In the genomic region with DNA sequence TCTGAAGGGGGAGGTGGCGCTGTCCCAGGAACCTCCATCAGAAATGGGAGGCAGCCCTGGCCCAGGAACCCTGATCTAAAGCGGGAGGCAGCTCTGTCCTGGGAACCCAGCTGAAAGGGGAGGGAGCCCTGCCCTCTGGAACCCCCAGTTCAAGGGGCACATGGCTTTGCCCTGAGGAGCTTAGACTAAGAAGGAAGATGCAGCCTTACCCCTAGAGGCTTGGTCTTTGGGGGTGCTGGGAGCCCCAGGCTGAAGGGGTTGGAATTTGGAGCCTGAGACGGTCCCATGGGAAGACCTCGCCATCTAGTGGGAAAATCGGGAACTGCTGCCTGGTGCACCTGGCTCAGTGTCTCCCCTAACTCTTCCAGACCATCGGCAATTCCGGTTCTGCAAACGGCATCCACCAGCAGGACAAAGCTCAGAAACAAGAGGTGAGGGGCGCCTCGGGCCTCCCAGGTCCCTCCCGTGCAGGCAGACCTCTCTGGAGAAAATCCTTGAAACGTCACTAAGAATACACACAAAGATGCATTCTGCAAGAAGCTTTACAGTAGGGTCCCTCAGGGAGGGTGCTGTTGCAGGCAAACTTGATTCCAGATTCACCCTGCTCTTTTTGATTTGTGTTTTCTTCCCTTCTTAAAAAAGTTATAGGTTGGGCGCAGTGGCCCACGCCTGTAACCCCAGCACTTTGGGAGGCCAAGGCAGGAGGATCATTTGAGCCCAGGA, we compare ENCODE assay signal across 9 cellular contexts. TPM values are rescaled to one million over a fixed set of nuclear protein-coding genes. Genes with fewer than 3 reads are reported as not detected.
DNase-seq lines count a peak whose midpoint lies in the region; ATAC-seq and TF ChIP-seq lines count a peak whose summit lies in the region.
"Had no signal": no experiment of that assay in that cellular context is flagged by ENCODE, and none has a peak within 500 bp of the region (broad histone marks: within the 10 kb centered on the region; RNA-seq: fewer than 3 reads in every experiment).

No MANE protein-coding gene starts in this region.

- peak; percentile 92 for TF ChIP-seq CTCF in CD4-positive, alpha-beta T cell (IDR thresholded peaks at IDR 0.05)
- TF ChIP-seq CTCF in HEK293 (tag by site-specific recombination; IDR thresholded peaks at IDR 0.05) (peak; percentile 72), OCI-LY7 (conservative IDR thresholded peaks at IDR 0.05; ENCODE audit: low read length) (peak; percentile 98), fibroblast of mammary gland (conservative IDR thresholded peaks at IDR 0.05; ENCODE audit: control insufficient read depth, insufficient read depth, low read depth, low read length) (peak; percentile 97), neutrophil (IDR thresholded peaks at IDR 0.05) (peak; percentile 89)

- H3K4me2 ChIP-seq in OCI-LY7 (ENCODE audit: low read length), result no peak overlapping the region

- no peaks in the 10 kb centered on the region for H3K9me2 ChIP-seq in OCI-LY7 (ENCODE audit: insufficient read depth, low read length)

- H4K20me1 ChIP-seq in OCI-LY7 (ENCODE audit: insufficient read depth, low read length), result no peaks in the 10 kb centered on the region

- no peaks in the 10 kb centered on the region for H3K79me2 ChIP-seq in OCI-LY7 (ENCODE audit: insufficient read depth, low read depth, low read length)

- H3K27me3 ChIP-seq in CD4-positive, alpha-beta T cell (ENCODE audit: control insufficient read depth, insufficient read depth, low read length), result no peaks in the 10 kb centered on the region
- no peaks in the 10 kb centered on the region for H3K27me3 ChIP-seq in neutrophil

- POLR2A ChIA-PET in CD4-positive, alpha-beta T cell (lab: Charles Lee), result no interaction called here
- POLR2A ChIA-PET in HEK293 (lab: Yijun Ruan, JAX) (interaction anchor here (0.6 kb wide), 1 partner anchor 334 kb away, joined by 3 read pairs; no protein-coding TSS in a partner anchor), OCI-LY7 (lab: Charles Lee) (interaction anchor here (0.6 to 1.6 kb wide), 7 partner anchors 12 to 195 kb away, joined by 3 to 8 read pairs (median 3); no protein-coding TSS in a partner anchor)

- H3K9me3 Mint-ChIP-seq in CD4-positive, alpha-beta T cell, result no peaks in the 10 kb centered on the region
- no peaks in the 10 kb centered on the region for H3K9me3 Mint-ChIP-seq in activated T-cell treated with anti-CD3 and anti-CD28 coated beads, Interleukin-2, amount 50 U/mL, for 24 hours

- no peaks in the 10 kb centered on the region for H3K4me1 ChIP-seq in HEK293 (ENCODE audit: control insufficient read depth, insufficient read depth, low read length)
- H3K4me1 ChIP-seq in OCI-LY7 (ENCODE audit: insufficient read depth, low read length, poor library complexity, severe bottlenecking), result no peaks in the 10 kb centered on the region
- H3K4me1 ChIP-seq in neutrophil (ENCODE audit: control insufficient read depth in 1 of 2, insufficient read depth in 1 of 2, low read depth in 1 of 2, low read length in 1 of 2), result no peaks in the 10 kb centered on the region

- peak; percentile 56 for ATAC-seq in CD4-positive, alpha-beta T cell (ENCODE audit: poor library complexity)
- ATAC-seq in HG03565 (IDR thresholded peaks at IDR 0.05; ENCODE audit: unreplicated experiment), result no peak

- peaks cover 0 to 4% of the 10 kb centered on the region in 2 experiments; a peak in 1 of 3 replicates for H3K36me3 ChIP-seq in HEK293 (ENCODE audit: control insufficient read depth in 2 of 2, insufficient read depth in 1 of 2, low read length in 2 of 2)
- H3K36me3 ChIP-seq in OCI-LY7 (ENCODE audit: insufficient read depth, low read length), result no peaks in the 10 kb centered on the region
- H3K36me3 ChIP-seq in neutrophil, result no peaks in the 10 kb centered on the region

- DNase-seq in CD4-positive, alpha-beta T cell, result peak; percentile 56 to 78 (median 63)
- DNase-seq in OCI-LY7 (ENCODE audit: low spot score) (peak; percentile 77), fibroblast of mammary gland (ENCODE audit: low read depth) (peak; percentile 56), superior temporal gyrus (ENCODE audit: extremely low spot score) (peak; percentile 86)
- peak; percentile 84 for DNase-seq in activated T-cell treated with anti-CD3 and anti-CD28 coated beads, Interleukin-2, amount 50 U/mL, for 24 hours

- no peak overlapping the region for H3K27ac Mint-ChIP-seq in CD4-positive, alpha-beta T cell
- no peak overlapping the region for H3K27ac Mint-ChIP-seq in activated T-cell treated with anti-CD3 and anti-CD28 coated beads, Interleukin-2, amount 50 U/mL, for 24 hours

- H3K36me3 Mint-ChIP-seq in CD4-positive, alpha-beta T cell (ENCODE audit: low read depth), result no peaks in the 10 kb centered on the region
- no peaks in the 10 kb centered on the region for H3K36me3 Mint-ChIP-seq in activated T-cell treated with anti-CD3 and anti-CD28 coated beads, Interleukin-2, amount 50 U/mL, for 24 hours (ENCODE audit: low read depth)

- H3K4me3 ChIP-seq in HEK293 (ENCODE audit: low read depth, low read length), result no peak overlapping the region
- H3K4me3 ChIP-seq in OCI-LY7 (ENCODE audit: low read depth, low read length, poor library complexity, severe bottlenecking), result no peak overlapping the region
- H3K4me3 ChIP-seq in fibroblast of mammary gland (ENCODE audit: control insufficient read depth, low read depth, low read length), result no peak overlapping the region
- no peak overlapping the region for H3K4me3 ChIP-seq in neutrophil (ENCODE audit: low read depth in 1 of 2, low read length in 1 of 2)
- H3K4me3 ChIP-seq: SK-N-MC had no signal

- H3K27me3 Mint-ChIP-seq in CD4-positive, alpha-beta T cell, result no peaks in the 10 kb centered on the region
- H3K27me3 Mint-ChIP-seq in activated T-cell treated with anti-CD3 and anti-CD28 coated beads, Interleukin-2, amount 50 U/mL, for 24 hours, result no peaks in the 10 kb centered on the region

- CTCF ChIA-PET in CD4-positive, alpha-beta T cell (lab: Charles Lee), result interaction anchor here (0.8 to 3.1 kb wide), 6 partner anchors 10 to 333 kb away, joined by 3 to 38 read pairs (median 3); no protein-coding TSS in a partner anchor
- CTCF ChIA-PET in HEK293 (lab: Yijun Ruan, JAX), result interaction anchor here (0.5 to 8.2 kb wide), 77 partner anchors 10 to 1294 kb away, joined by 3 to 126 read pairs (median 4); a partner anchor contains a TSS
- CTCF ChIA-PET in OCI-LY7 (lab: Charles Lee; ENCODE audit: unreplicated experiment), result interaction anchor here (0.5 to 2.8 kb wide), 10 partner anchors 9 to 647 kb away, joined by 3 to 27 read pairs (median 4); no protein-coding TSS in a partner anchor

- no peak overlapping the region for H3K4me3 Mint-ChIP-seq in CD4-positive, alpha-beta T cell
- no peak overlapping the region for H3K4me3 Mint-ChIP-seq in activated T-cell treated with anti-CD3 and anti-CD28 coated beads, Interleukin-2, amount 50 U/mL, for 24 hours

- no peak overlapping the region for H3K27ac ChIP-seq in CD4-positive, alpha-beta T cell (ENCODE audit: low read depth, low read length)
- no peak overlapping the region for H3K27ac ChIP-seq in HEK293 (ENCODE audit: extremely low read depth, low read depth, low read length)
- H3K27ac ChIP-seq in OCI-LY7 (ENCODE audit: low read depth, low read length, poor library complexity, severe bottlenecking), result no peak overlapping the region
- no peak overlapping the region for H3K27ac ChIP-seq in neutrophil
- H3K27ac ChIP-seq: SK-N-MC had no signal

- H3K4me1 Mint-ChIP-seq in CD4-positive, alpha-beta T cell (ENCODE audit: low read depth), result no peaks in the 10 kb centered on the region
- no peaks in the 10 kb centered on the region for H3K4me1 Mint-ChIP-seq in activated T-cell treated with anti-CD3 and anti-CD28 coated beads, Interleukin-2, amount 50 U/mL, for 24 hours (ENCODE audit: low read depth)

- intact Hi-C loops in CD4-positive, alpha-beta T cell (cut with DNase I, micrococcal nuclease), result loop anchor here (1.0 to 10.0 kb wide), 3 partner anchors 106 to 333 kb away; no protein-coding TSS in a partner anchor
- intact Hi-C loops in OCI-LY7 (cut with micrococcal nuclease; ENCODE audit: unreplicated experiment), result loop anchor here (1.0 to 5.0 kb wide), 5 partner anchors 109 to 349 kb away; no protein-coding TSS in a partner anchor

- no peaks in the 10 kb centered on the region for H3K9me3 ChIP-seq in CD4-positive, alpha-beta T cell (ENCODE audit: control insufficient read depth, low read length)
- H3K9me3 ChIP-seq in HEK293 (ENCODE audit: control insufficient read depth, insufficient read depth, low read depth, low read length), result no peaks in the 10 kb centered on the region
- no peaks in the 10 kb centered on the region for H3K9me3 ChIP-seq in OCI-LY7 (ENCODE audit: low read length)
- no peaks in the 10 kb centered on the region for H3K9me3 ChIP-seq in neutrophil

- no peak overlapping the region for H2AFZ ChIP-seq in OCI-LY7 (ENCODE audit: low read length)

- no TSS peak for BruUV-seq in OCI-LY7 (replicated peaks; lab: Mats Ljungman, UMichigan)

TF ChIP-seq in HEK293, 187 proteins besides CTCF, POLR2A, EP300 and RAD21 (continues in another document):
- peak; percentile 61 for TF ChIP-seq ZNF341 (tag by site-specific recombination; IDR thresholded peaks at IDR 0.05; ENCODE audit: low read depth)
- TF ChIP-seq ZFP37 (tag by site-specific recombination; IDR thresholded peaks at IDR 0.05), result 0 out of 2 replicates have a peak, but pooled peaks have one; percentile 33
- no peak for TF ChIP-seq HOXA7 (CRISPR knock-in tag; IDR thresholded peaks at IDR 0.05; ENCODE audit: borderline replicate concordance)
- 0 out of 2 replicates have a peak, but pooled peaks have one; percentile 17 for TF ChIP-seq SP7 (tag by site-specific recombination; IDR thresholded peaks at IDR 0.05)
- TF ChIP-seq ZNF600 (tag by site-specific recombination; IDR thresholded peaks at IDR 0.05), result peak; percentile 81
- TF ChIP-seq ZNF654 (tag by site-specific recombination; IDR thresholded peaks at IDR 0.05; ENCODE audit: low read depth), result peak; percentile 91

RNA-seq across cellular contexts. Expression of a gene that starts 52.4 kb away (rescaled TPM):
- 1 to 10 TPM in 1 of 2 experiments, under 1 TPM in 1; 0.74 to 1.2 TPM for total RNA-seq in CD4-positive, alpha-beta T cell
- total RNA-seq in OCI-LY7 (2014; rRNA removed; shearing (Covaris generic)), result 4.2 and 4.4 TPM in 2 replicates
- total RNA-seq in OCI-LY7 (2022), result 29.7 and 34.3 TPM in 2 replicates
